Comparison of ENCODE assay signal across 22 cellular contexts in genomic region chr7:70574314-70574713, GRCh38.
DNase-seq lines count a peak whose midpoint lies in the region; ATAC-seq, FAIRE-seq and TF ChIP-seq lines count a peak whose summit lies in the region.
"Had no signal": no experiment of that assay in that cellular context is flagged by ENCODE, and none has a peak within 500 bp of the region (broad histone marks: within the 10 kb centered on the region; RNA-seq: fewer than 3 reads in every experiment).

No MANE protein-coding gene starts in this region.

- peak; percentile 64 for FAIRE-seq in bronchial epithelial cell (lab: Jason Lieb, UNC)
- FAIRE-seq: G401.6, GM12892, GM18507, HTR-8/SVneo, RCC 7860 had no signal

- peak overlapping the region; percentile 15 for H4K91ac ChIP-seq in trophoblast cell (ENCODE audit: low read depth, low read length)

- no peak for TF ChIP-seq POLR2A in right lobe of liver (IDR thresholded peaks at IDR 0.05)

- H3K9me3 ChIP-seq in right lobe of liver (no peaks in the 10 kb centered on the region), trophoblast cell (ENCODE audit: insufficient read depth, low read depth, low read length) (no peaks in the 10 kb centered on the region)

- TF ChIP-seq CTCF in bronchial epithelial cell (IDR thresholded peaks at IDR 0.05; ENCODE audit: insufficient read depth, low read length, severe bottlenecking) (no peak), right lobe of liver (IDR thresholded peaks at IDR 0.05) (no peak)

- H2BK12ac ChIP-seq in trophoblast cell (ENCODE audit: low read length): peak overlapping the region; percentile 64

- H3K36me3 ChIP-seq in bronchial epithelial cell (ENCODE audit: control insufficient read depth, insufficient read depth, low read length): no peaks in the 10 kb centered on the region
- H3K36me3 ChIP-seq in right lobe of liver: no peaks in the 10 kb centered on the region
- H3K36me3 ChIP-seq in trophoblast cell (ENCODE audit: control insufficient read depth in 1 of 2, insufficient read depth in 2 of 2, low read length in 2 of 2): no peaks in the 10 kb centered on the region
- H3K36me3 ChIP-seq: SJSA1 had no signal

- H2BK120ac ChIP-seq in trophoblast cell (ENCODE audit: insufficient read depth, low read length, poor library complexity): no peak overlapping the region

- whole genome bisulfite sequencing in right lobe of liver (ENCODE audit: insufficient coverage, low coverage, low lambda C conversion rate, missing lambda C conversion rate): 28% methylated on average over 3 of the region's 3 CpGs
- no CpG with 5 or more reads among the region's 3 CpGs for WGBS in trophoblast cell (ENCODE audit: extremely low coverage, insufficient coverage, insufficient read length)

- no peak overlapping the region for H3K9ac ChIP-seq in trophoblast cell (ENCODE audit: low read length)

- H3K18ac ChIP-seq in trophoblast cell (ENCODE audit: low read length): no peak overlapping the region

- peak; percentile 29 for DNase-seq in NCI-H446 treated with DMSO at 0.1 percent for 48 hours (lab: John Stamatoyannopoulos, UW)
- DNase-seq in bronchial epithelial cell (ENCODE audit: low read depth): no peak
- DNase-seq in right lobe of liver: no peak
- no peak for DNase-seq in trophoblast cell
- no peak for DNase-seq in activated gamma-delta T cell treated with Interleukin-2 at 50 U/mL for 16 hours
- DNase-seq in HPDE6-E6E7 (ENCODE audit: extremely low spot score): no peak
- no peak for DNase-seq in NCI-H1417 treated with DMSO at 0.1 percent for 48 hours (lab: John Stamatoyannopoulos, UW)
- DNase-seq: ACHN; CD8-positive, alpha-beta T cell; GOT3; HCEC 1CT; Karpas-422; NCI-H2107; NCI-H510A; NCI-H774; OCI-M1 had no signal

- H3K4me1 ChIP-seq in right lobe of liver (peaks cover 0 to 62% (median 18%) of the 10 kb centered on the region in 4 donors), trophoblast cell (ENCODE audit: control insufficient read depth in 1 of 2, insufficient read depth in 2 of 2, low read length in 2 of 2) (peaks cover 14 to 20% of the 10 kb centered on the region in 2 experiments)
- H3K4me1 ChIP-seq: SJSA1 had no signal

- no peak overlapping the region for H4K8ac ChIP-seq in trophoblast cell (ENCODE audit: low read depth, low read length)

- no peak overlapping the region for H3K4ac ChIP-seq in trophoblast cell (ENCODE audit: low read depth, low read length)

- H4K12ac ChIP-seq in trophoblast cell (ENCODE audit: low read depth, low read length): no peak overlapping the region

- intact Hi-C loops in right lobe of liver (cut with DNase I): no loop called here

- H2BK5ac ChIP-seq in trophoblast cell (ENCODE audit: low read depth, low read length, poor library complexity): peak overlapping the region; percentile 61

- peaks cover 11% of the 10 kb centered on the region for H3K79me1 ChIP-seq in trophoblast cell (ENCODE audit: low read length)

- H3K4me2 ChIP-seq in trophoblast cell (ENCODE audit: low read length): no peak overlapping the region

- no peak overlapping the region for H3K23ac ChIP-seq in trophoblast cell (ENCODE audit: low read length)

- no peaks in the 10 kb centered on the region for H3K79me2 ChIP-seq in trophoblast cell (ENCODE audit: control insufficient read depth, insufficient read depth, low read length, poor library complexity)

- no peak overlapping the region for H3K4me3 ChIP-seq in bronchial epithelial cell (ENCODE audit: low read depth, low read length)
- no peak overlapping the region for H3K4me3 ChIP-seq in right lobe of liver
- H3K4me3 ChIP-seq in trophoblast cell (ENCODE audit: low read depth, low read length): no peak overlapping the region
- H3K4me3 ChIP-seq: SJSA1 had no signal

- no peak overlapping the region for H3K14ac ChIP-seq in trophoblast cell (ENCODE audit: low read length)

- H3K27me3 ChIP-seq in bronchial epithelial cell (ENCODE audit: control insufficient read depth, insufficient read depth, low read length) (no peaks in the 10 kb centered on the region), right lobe of liver (no peaks in the 10 kb centered on the region), trophoblast cell (ENCODE audit: insufficient read depth, low read length) (no peaks in the 10 kb centered on the region)
- H3K27me3 ChIP-seq: SJSA1 had no signal

- no peak overlapping the region for H2AK5ac ChIP-seq in trophoblast cell (ENCODE audit: low read length)

- no peak overlapping the region for H2AFZ ChIP-seq in trophoblast cell (ENCODE audit: insufficient read depth, low read length, poor library complexity)

- H3K27ac ChIP-seq in right lobe of liver (peak overlapping the region in 2 of 3 donors; percentile 45 to 65), trophoblast cell (ENCODE audit: low read depth, low read length) (no peak overlapping the region)
- H3K27ac ChIP-seq: SJSA1 had no signal

- peak; percentile 9 to 53 (median 40) for ATAC-seq in right lobe of liver
- ATAC-seq: CD8-positive, alpha-beta T cell had no signal
